ENCODE assay signal across 18 cellular contexts in genomic region chr7:80183900-80184685, GRCh38. TPM values are rescaled to one million over a fixed set of nuclear protein-coding genes. Genes with fewer than 3 reads are reported as not detected.
DNase-seq lines count a peak whose midpoint lies in the region; ATAC-seq and TF ChIP-seq lines count a peak whose summit lies in the region.
"Had no signal": no experiment of that assay in that cellular context is flagged by ENCODE, and none has a peak within 500 bp of the region (broad histone marks: within the 10 kb centered on the region; RNA-seq: fewer than 3 reads in every experiment).

No MANE protein-coding gene starts in this region.

- peak overlapping the region; percentile 40 for H3K9ac ChIP-seq in HUES6 (ENCODE audit: low read length)
- no peak overlapping the region for H3K9ac ChIP-seq in mesendoderm (ENCODE audit: low read length)

- H3K79me2 ChIP-seq in mesendoderm (ENCODE audit: control insufficient read depth, insufficient read depth, low read length), result peaks cover 37% of the 10 kb centered on the region

- no peak for ATAC-seq in HG02884 (IDR thresholded peaks at IDR 0.05; ENCODE audit: unreplicated experiment)
- ATAC-seq: activated CD8-positive, alpha-beta memory T cell treated with anti-CD3 and anti-CD28 coated beads, Interleukin-2, amount 10 ng/mL, durations not matched to agents 7 days and 5 days had no signal

- H3K79me1 ChIP-seq in mesendoderm (ENCODE audit: low read length), result peaks cover 21% of the 10 kb centered on the region

- H3K4ac ChIP-seq in mesendoderm (ENCODE audit: low read depth, low read length), result peak overlapping the region; percentile 2

- H2BK120ac ChIP-seq in mesendoderm (ENCODE audit: low read depth, low read length), result no peak overlapping the region

- H3K18ac ChIP-seq in mesendoderm (ENCODE audit: low read length), result peak overlapping the region; percentile 7

- TF ChIP-seq CTCF in choroid plexus epithelial cell (conservative IDR thresholded peaks at IDR 0.05; ENCODE audit: low read depth, low read length) (no peak), coronary artery (IDR thresholded peaks at IDR 0.05) (no peak)

- WGBS in mesendoderm (ENCODE audit: extremely low coverage, insufficient coverage, low lambda C conversion rate), result no CpG with 5 or more reads among the region's 15 CpGs

- no peak overlapping the region for H3K4me3 ChIP-seq in HUES6 (ENCODE audit: low read depth, low read length)
- no peak overlapping the region for H3K4me3 ChIP-seq in choroid plexus epithelial cell (ENCODE audit: low read depth, low read length)
- H3K4me3 ChIP-seq in mesendoderm (ENCODE audit: low read length), result no peak overlapping the region
- H3K4me3 ChIP-seq in coronary artery, result no peak overlapping the region
- H3K4me3 ChIP-seq: adrenal gland, esophagus muscularis mucosa, left ventricle myocardium inferior, upper lobe of left lung had no signal

- H2BK15ac ChIP-seq in mesendoderm (replicated peaks; ENCODE audit: low read depth), result no peak overlapping the region

- H4K8ac ChIP-seq in mesendoderm (ENCODE audit: low read depth, low read length), result no peak overlapping the region

- DNase-seq in Daoy (ENCODE audit: low read depth) (peak; percentile 4), choroid plexus epithelial cell (ENCODE audit: low read depth) (peak; percentile 34), mesendoderm (peak; percentile 25), putamen (ENCODE audit: low spot score) (no peak), coronary artery (ENCODE audit: low spot score) (no peak)
- DNase-seq: activated CD4-positive, alpha-beta T cell treated with anti-CD3 and anti-CD28 coated beads for 4 hours; activated CD8-positive, alpha-beta memory T cell treated with anti-CD3 and anti-CD28 coated beads, Interleukin-2, amount 10 ng/mL, durations not matched to agents 7 days and 5 days; effector CD4-positive, alpha-beta T cell; EL; left ventricle myocardium inferior; NCI-H1694 treated with DMSO at 0.1 percent for 48 hours; NCI-H748 treated with DMSO at 0.1 percent for 48 hours; stimulated activated CD4-positive, alpha-beta T cell treated with anti-CD3 and anti-CD28 coated beads, Interleukin-4, amount 100 ng/mL, for 1 hour; upper lobe of left lung had no signal

- H3K27me3 ChIP-seq in HUES6 (ENCODE audit: control insufficient read depth, insufficient read depth, low read length) (no peaks in the 10 kb centered on the region), mesendoderm (ENCODE audit: insufficient read depth, low read length, poor library complexity) (no peaks in the 10 kb centered on the region)
- H3K27me3 ChIP-seq: adrenal gland, esophagus muscularis mucosa, upper lobe of left lung had no signal

- H2BK5ac ChIP-seq in mesendoderm (ENCODE audit: low read length), result no peak overlapping the region

- H3K36me3 ChIP-seq in HUES6 (ENCODE audit: control insufficient read depth, insufficient read depth, low read length), result 0 out of 2 replicates have a peak, but pooled peaks cover under 1% of the 10 kb centered on the region
- no peaks in the 10 kb centered on the region for H3K36me3 ChIP-seq in mesendoderm (ENCODE audit: control insufficient read depth, insufficient read depth, low read length)
- H3K36me3 ChIP-seq: adrenal gland, esophagus muscularis mucosa, left ventricle myocardium inferior, upper lobe of left lung had no signal

- no peak overlapping the region for H3K23ac ChIP-seq in mesendoderm (ENCODE audit: low read length)

- no peak overlapping the region for H3K4me2 ChIP-seq in mesendoderm (ENCODE audit: low read length)

- H3K56ac ChIP-seq in mesendoderm (ENCODE audit: low read length), result no peak overlapping the region

- no peak overlapping the region for H4K5ac ChIP-seq in mesendoderm (ENCODE audit: low read length)

- H3K4me1 ChIP-seq in HUES6 (ENCODE audit: control insufficient read depth, insufficient read depth, low read length) (peaks cover 67% of the 10 kb centered on the region), mesendoderm (ENCODE audit: control insufficient read depth, low read depth, low read length) (peaks cover 9% of the 10 kb centered on the region)

- H3K9me3 ChIP-seq in HUES6 (ENCODE audit: control insufficient read depth, insufficient read depth, low read depth, low read length), result no peaks in the 10 kb centered on the region
- H3K9me3 ChIP-seq: adrenal gland, esophagus muscularis mucosa, left ventricle myocardium inferior, upper lobe of left lung had no signal

- H3K27ac ChIP-seq in HUES6 (ENCODE audit: low read depth, low read length) (peak overlapping the region; percentile 76; the same call in 1 of the 2 replicates), mesendoderm (ENCODE audit: low read depth, low read length) (no peak overlapping the region), coronary artery (no peak overlapping the region)
- H3K27ac ChIP-seq: adrenal gland, esophagus muscularis mucosa, left ventricle myocardium inferior, upper lobe of left lung had no signal

- H2AK5ac ChIP-seq in mesendoderm (ENCODE audit: low read length), result no peak overlapping the region

RNA-seq across cellular contexts. Expression of gene GNAI1, which starts 49.5 kb away (rescaled TPM):
- 25.7 and 33.6 TPM in 2 replicates for total RNA-seq in Daoy (2014; rRNA removed; shearing (Covaris generic))
- 9.3 TPM for polyA plus RNA-seq in mesendoderm (2013, experiment 1 of 2)
- 9.6 TPM for polyA plus RNA-seq in mesendoderm (2013, experiment 2 of 2)

Comparison
In these comparisons a context has a peak if more than half of its experiments do, and no peak if none do; other contexts are left out.
1. DNase-seq: peak in Daoy (single experiment), choroid plexus epithelial cell (single experiment) and mesendoderm (single experiment); none in putamen (single experiment) and coronary artery (single experiment).